In the genomic region with DNA sequence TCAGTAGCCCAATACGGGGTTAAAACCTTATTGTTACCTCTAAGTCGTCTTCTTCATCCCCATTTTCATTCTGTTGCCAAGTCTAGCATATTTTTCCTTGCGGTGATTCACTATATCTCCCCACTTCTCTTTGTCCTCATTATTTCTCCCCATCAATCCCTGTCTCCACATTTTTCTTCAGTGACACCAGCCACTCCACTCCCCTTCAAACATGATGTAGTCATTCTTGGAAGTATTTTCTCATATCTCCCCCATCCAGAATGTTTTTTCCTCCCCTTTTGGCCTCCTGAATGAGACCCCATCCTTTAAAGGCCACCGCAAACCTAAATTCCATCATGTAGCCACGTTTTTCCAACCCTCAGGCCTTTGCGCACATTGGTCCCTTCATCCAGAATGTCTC, we compare ENCODE assay signal across 15 cellular contexts.
DNase-seq lines count a peak whose midpoint lies in the region; TF ChIP-seq lines count a peak whose summit lies in the region.
"Had no signal": no experiment of that assay in that cellular context is flagged by ENCODE, and none has a peak within 500 bp of the region (broad histone marks: within the 10 kb centered on the region; RNA-seq: fewer than 3 reads in every experiment).

No MANE protein-coding gene starts in this region.

- H3K27ac ChIP-seq in left ventricle myocardium inferior (replicated peaks) (peak overlapping the region; percentile 81), right atrium auricular region (peak overlapping the region in 1 of 2 donors; percentile 57), brain microvascular endothelial cell (peak overlapping the region; percentile 63), thyroid gland (peak overlapping the region; percentile 68 to 78 (median 73)), ovary (no peak overlapping the region)
- H3K27ac ChIP-seq: BLaER1, GM23248, HL-60 had no signal

- H3K36me3 ChIP-seq in left ventricle myocardium inferior (no peaks in the 10 kb centered on the region), right atrium auricular region (no peaks in the 10 kb centered on the region), brain microvascular endothelial cell (replicated peaks) (no peaks in the 10 kb centered on the region), thyroid gland (no peaks in the 10 kb centered on the region), ovary (no peaks in the 10 kb centered on the region)
- H3K36me3 ChIP-seq: BLaER1 had no signal

- intact Hi-C loops in left ventricle myocardium inferior (cut with micrococcal nuclease), result no loop called here
- intact Hi-C loops in thyroid gland (cut with DNase I), result no loop called here
- intact Hi-C loops in ovary (cut with DNase I), result loop anchor here in 1 of 4 donors (10.0 kb wide), 1 partner anchor 134 kb away; a partner anchor contains a TSS

- H3K4me3 ChIP-seq in left ventricle myocardium inferior (no peak overlapping the region), right atrium auricular region (no peak overlapping the region), brain microvascular endothelial cell (ENCODE audit: low read depth, low read length) (no peak overlapping the region), thyroid gland (replicated peaks in 1 of 3) (no peak overlapping the region), ovary (no peak overlapping the region)
- H3K4me3 ChIP-seq: BLaER1, GM23248 had no signal

- H3K9me3 ChIP-seq in left ventricle myocardium inferior (replicated peaks) (no peaks in the 10 kb centered on the region), right atrium auricular region (no peaks in the 10 kb centered on the region), thyroid gland (no peaks in the 10 kb centered on the region), ovary (no peaks in the 10 kb centered on the region)
- H3K9me3 ChIP-seq: BLaER1, Caco-2 had no signal

- TF ChIP-seq POLR2A in thyroid gland (IDR thresholded peaks at IDR 0.05), result no peak
- no peak for TF ChIP-seq POLR2A in ovary (IDR thresholded peaks at IDR 0.05)

- in situ Hi-C loops in brain microvascular endothelial cell (cut with HindIII; ENCODE audit: low pct_ligation_motif_present, low sequenced_read_pairs), result no loop called here

- WGBS in thyroid gland, 2 donors, result 77 to 85% methylated on average over 6 of the region's 6 CpGs
- WGBS in ovary, 3 donors, result 62 to 66% (median 63%) methylated on average over 6 of the region's 6 CpGs

- no peaks in the 10 kb centered on the region for H3K27me3 ChIP-seq in left ventricle myocardium inferior (ENCODE audit: low read depth)
- no peaks in the 10 kb centered on the region for H3K27me3 ChIP-seq in right atrium auricular region
- no peaks in the 10 kb centered on the region for H3K27me3 ChIP-seq in brain microvascular endothelial cell (replicated peaks)
- no peaks in the 10 kb centered on the region for H3K27me3 ChIP-seq in thyroid gland
- H3K27me3 ChIP-seq in ovary, result no peaks in the 10 kb centered on the region
- H3K27me3 ChIP-seq: BLaER1 had no signal

- TF ChIP-seq EP300 in ovary (IDR thresholded peaks at IDR 0.05), result no peak

- H3K4me1 ChIP-seq in left ventricle myocardium inferior (peaks cover 85% of the 10 kb centered on the region), right atrium auricular region (peaks cover 0 to 62% of the 10 kb centered on the region in 2 donors), thyroid gland (peaks cover 29 to 39% of the 10 kb centered on the region in 2 donors), ovary (ENCODE audit: insufficient read depth) (peaks cover 18% of the 10 kb centered on the region)
- H3K4me1 ChIP-seq: BLaER1, Caco-2 had no signal

- DNase-seq in left ventricle myocardium inferior, result no peak
- no peak for DNase-seq in right atrium auricular region (ENCODE audit: low spot score)
- DNase-seq in brain microvascular endothelial cell, result peak; percentile 33
- no peak for DNase-seq in thyroid gland
- no peak for DNase-seq in ovary
- DNase-seq in glomerular visceral epithelial cell (ENCODE audit: extremely low spot score), result no peak
- no peak for DNase-seq in cerebellar cortex (ENCODE audit: low spot score)
- DNase-seq: 8988T; AML-193; Caco-2; CD8-positive, alpha-beta memory T cell; DND-41; GM23248 had no signal

- no peak for TF ChIP-seq CTCF in left ventricle myocardium inferior (IDR thresholded peaks at IDR 0.05; ENCODE audit: borderline replicate concordance)
- no peak for TF ChIP-seq CTCF in right atrium auricular region (IDR thresholded peaks at IDR 0.05)
- TF ChIP-seq CTCF in brain microvascular endothelial cell (IDR thresholded peaks at IDR 0.05; ENCODE audit: low read depth, low read length, missing control alignments), result no peak
- no peak for TF ChIP-seq CTCF in thyroid gland (IDR thresholded peaks at IDR 0.05)
- TF ChIP-seq CTCF in ovary (IDR thresholded peaks at IDR 0.05), result no peak

Comparison
In these comparisons a context has a peak if more than half of its experiments do, and no peak if none do; other contexts are left out.
1. H3K27ac ChIP-seq: peak in left ventricle myocardium inferior (single experiment), brain microvascular endothelial cell (single experiment) and thyroid gland (3 of 3); none in ovary (0 of 2).